Comparison of ENCODE assay signal across 10 cellular contexts in the genomic region with DNA sequence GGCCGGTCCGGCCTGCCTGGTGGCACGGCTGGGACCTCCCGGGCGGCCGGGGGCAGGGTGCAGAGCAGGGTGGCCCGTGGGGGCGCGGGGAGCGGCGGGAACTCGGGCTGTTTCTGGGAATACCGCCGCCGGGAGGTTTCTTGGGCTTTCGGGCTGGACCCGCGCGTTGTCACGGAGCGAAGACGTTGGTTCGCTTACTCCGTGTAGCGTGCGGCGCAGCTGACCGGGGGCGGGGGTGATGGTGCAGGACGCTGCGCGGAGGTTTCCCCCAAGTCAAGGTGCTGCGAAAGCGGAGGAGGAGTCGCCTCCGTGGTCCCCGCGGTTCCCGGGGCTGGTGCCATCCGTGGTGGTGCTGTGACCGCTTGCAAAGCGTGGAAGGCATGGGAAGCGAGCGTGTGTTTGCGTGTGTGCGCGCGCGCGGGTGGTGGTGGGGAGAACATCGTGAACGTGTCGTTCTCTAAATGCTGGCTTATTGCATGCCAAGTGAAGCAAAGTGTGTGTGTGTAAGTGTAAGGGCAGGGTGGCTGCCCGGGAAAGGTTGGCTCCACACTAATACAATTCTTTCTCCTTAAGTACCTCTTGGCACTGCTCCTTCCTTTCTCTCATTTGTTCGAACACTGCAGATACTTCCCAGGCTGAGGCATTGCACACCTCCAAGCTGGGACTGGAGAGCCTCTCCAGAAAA. TPM values are rescaled to one million over a fixed set of nuclear protein-coding genes. Genes with fewer than 3 reads are reported as not detected.
DNase-seq lines count a peak whose midpoint lies in the region; ATAC-seq and TF ChIP-seq lines count a peak whose summit lies in the region.
"Had no signal": no experiment of that assay in that cellular context is flagged by ENCODE, and none has a peak within 500 bp of the region (broad histone marks: within the 10 kb centered on the region; RNA-seq: fewer than 3 reads in every experiment).

No MANE protein-coding gene starts in this region.

- H3K27me3 Mint-ChIP-seq in MCF 10A (ENCODE audit: insufficient read depth, unreplicated experiment) (no peaks in the 10 kb centered on the region), endothelial cell (ENCODE audit: unreplicated experiment) (peaks cover 16% of the 10 kb centered on the region), nephron progenitor cell (ENCODE audit: low read depth, poor library complexity) (peaks cover 18% of the 10 kb centered on the region)

- H3K4me1 Mint-ChIP-seq in MCF 10A (ENCODE audit: insufficient read depth, unreplicated experiment): peaks cover 5% of the 10 kb centered on the region
- H3K4me1 Mint-ChIP-seq in endothelial cell (ENCODE audit: unreplicated experiment): peaks cover 11% of the 10 kb centered on the region
- peaks cover 13% of the 10 kb centered on the region for H3K4me1 Mint-ChIP-seq in nephron progenitor cell

- H3K4me1 ChIP-seq in breast epithelium (peaks cover 0 to 12% of the 10 kb centered on the region in 2 donors), uterus (peaks cover 0 to 8% of the 10 kb centered on the region in 2 donors)

- DNase-seq in breast epithelium (ENCODE audit: low spot score in 2 of 2): no peak
- no peak for DNase-seq in MCF 10A (ENCODE audit: unreplicated experiment)
- peak; percentile 33 for DNase-seq in endothelial cell (ENCODE audit: low spot score)
- peak; percentile 54 for DNase-seq in nephron progenitor cell
- no peak for DNase-seq in uterus
- DNase-seq: CD4-positive, CD25-positive, alpha-beta regulatory T cell; midbrain had no signal

- POLR2A ChIA-PET in MCF 10A (lab: Yijun Ruan, JAX): no interaction called here

- H3K4me3 ChIP-seq in breast epithelium: peak overlapping the region; percentile 40 to 58 (median 42)
- H3K4me3 ChIP-seq in uterus: peak overlapping the region; percentile 30 to 54

- H3K36me3 Mint-ChIP-seq in MCF 10A (ENCODE audit: insufficient read depth, unreplicated experiment) (no peaks in the 10 kb centered on the region), endothelial cell (ENCODE audit: low read depth, unreplicated experiment) (peaks cover 10% of the 10 kb centered on the region), nephron progenitor cell (ENCODE audit: low read depth) (no peaks in the 10 kb centered on the region)
- H3K36me3 Mint-ChIP-seq: CD4-positive, CD25-positive, alpha-beta regulatory T cell had no signal

- TF ChIP-seq POLR2A in breast epithelium (IDR thresholded peaks at IDR 0.05): no peak
- no peak for TF ChIP-seq POLR2A in uterus (IDR thresholded peaks at IDR 0.05)

- CTCF ChIA-PET in MCF 10A (lab: Yijun Ruan, JAX): no interaction called here

- TF ChIP-seq CTCF in breast epithelium (IDR thresholded peaks at IDR 0.05): no peak
- TF ChIP-seq CTCF in MCF 10A (IDR thresholded peaks at IDR 0.05; ENCODE audit: unreplicated experiment): no peak
- no peak for TF ChIP-seq CTCF in endothelial cell (IDR thresholded peaks at IDR 0.05; ENCODE audit: unreplicated experiment)
- TF ChIP-seq CTCF in nephron progenitor cell (IDR thresholded peaks at IDR 0.05): no peak
- TF ChIP-seq CTCF in uterus (IDR thresholded peaks at IDR 0.05): no peak

- ATAC-seq in GM18498 (IDR thresholded peaks at IDR 0.05; ENCODE audit: unreplicated experiment) (no peak), GM19467 (IDR thresholded peaks at IDR 0.05; ENCODE audit: unreplicated experiment) (no peak), HG03135 (IDR thresholded peaks at IDR 0.05; ENCODE audit: unreplicated experiment) (no peak)

- H3K36me3 ChIP-seq in breast epithelium: no peaks in the 10 kb centered on the region
- no peaks in the 10 kb centered on the region for H3K36me3 ChIP-seq in uterus

- peaks cover 0 to 52% of the 10 kb centered on the region in 2 donors for H3K27me3 ChIP-seq in breast epithelium
- H3K27me3 ChIP-seq in uterus: peaks cover 0 to 11% of the 10 kb centered on the region in 2 donors

- intact Hi-C loops in breast epithelium (cut with DNase I; ENCODE audit: low total_unique reads) (no loop called here), MCF 10A (cut with micrococcal nuclease) (no loop called here), uterus (cut with DNase I; ENCODE audit: low total_unique reads) (no loop called here)

- no peak overlapping the region for H3K27ac Mint-ChIP-seq in MCF 10A (ENCODE audit: low read depth, unreplicated experiment)
- peak overlapping the region; percentile 39 for H3K27ac Mint-ChIP-seq in endothelial cell (ENCODE audit: unreplicated experiment)
- no peak overlapping the region for H3K27ac Mint-ChIP-seq in nephron progenitor cell
- H3K27ac Mint-ChIP-seq: CD4-positive, CD25-positive, alpha-beta regulatory T cell had no signal

- no peaks in the 10 kb centered on the region for H3K9me3 Mint-ChIP-seq in MCF 10A (ENCODE audit: unreplicated experiment)
- H3K9me3 Mint-ChIP-seq in endothelial cell (ENCODE audit: unreplicated experiment): no peaks in the 10 kb centered on the region
- H3K9me3 Mint-ChIP-seq in nephron progenitor cell: no peaks in the 10 kb centered on the region

- BruUV-seq in MCF 10A (replicated peaks; lab: Mats Ljungman, UMichigan): no TSS peak

- no peaks in the 10 kb centered on the region for H3K9me3 ChIP-seq in breast epithelium
- H3K9me3 ChIP-seq in uterus: no peaks in the 10 kb centered on the region

- H3K4me3 Mint-ChIP-seq in MCF 10A (ENCODE audit: unreplicated experiment) (no peak overlapping the region), endothelial cell (ENCODE audit: unreplicated experiment) (peak overlapping the region; percentile 91), nephron progenitor cell (peak overlapping the region; percentile 81)

- H3K27ac ChIP-seq in breast epithelium (no peak overlapping the region), uterus (no peak overlapping the region)

RNA-seq across cellular contexts. Expression of a gene that starts 1.1 kb away (rescaled TPM):
- total RNA-seq in breast epithelium (under 1 TPM; 0.16 to 0.59 (median 0.33) TPM), MCF 10A (2022) (4.0 and 5.3 TPM in 2 replicates), endothelial cell (ENCODE audit: unreplicated experiment) (5.4 TPM), uterus (1 to 10 TPM in 3 of 4 donors, under 1 TPM in 1; 0.88 to 8.4 (median 5.5) TPM)

RNA-seq across cellular contexts. Expression of a gene that starts 38.8 kb away (rescaled TPM):
- not detected for total RNA-seq in breast epithelium
- total RNA-seq in MCF 10A (2022): not detected in 2 replicates
- not detected for total RNA-seq in endothelial cell (ENCODE audit: unreplicated experiment)
- total RNA-seq in uterus: not detected
- total RNA-seq: CD4-positive, CD25-positive, alpha-beta regulatory T cell had no signal

Comparison
In these comparisons a context has a peak if more than half of its experiments do, and no peak if none do; other contexts are left out.
1. DNase-seq: peak in endothelial cell (single experiment) and nephron progenitor cell (single experiment); none in breast epithelium (0 of 2), MCF 10A (single experiment) and uterus (0 of 2).